ENCODE assay signal across 23 cellular contexts in genomic region chr14:97036096-97036852, GRCh38.
"Had no signal": no experiment of that assay in that cellular context is flagged by ENCODE, and none has a peak within 500 bp of the region (broad histone marks: within the 10 kb centered on the region; RNA-seq: fewer than 3 reads in every experiment).

No MANE protein-coding gene starts in this region.

- H3K9me3 ChIP-seq: SJSA1 had no signal

- H3K36me3 ChIP-seq: brain microvascular endothelial cell, cardiac muscle cell, SJSA1 had no signal

- H3K4me3 ChIP-seq: cardiac muscle cell, SJSA1 had no signal

- H3K4me3 Mint-ChIP-seq: activated CD4-positive, alpha-beta memory T cell treated with anti-CD3 and anti-CD28 coated beads for 36 hours; activated CD4-positive, alpha-beta T cell treated with anti-CD3 and anti-CD28 coated beads, Interleukin-2, amount 10 ng/mL, durations not matched to agents 7 days and 5 days; activated naive CD4-positive, alpha-beta T cell treated with anti-CD3 and anti-CD28 coated beads, Interleukin-2, amount 10 ng/mL, durations not matched to agents 7 days and 5 days; activated naive CD8-positive, alpha-beta T cell treated with anti-CD3 and anti-CD28 coated beads for 36 hours; activated T-cell treated with anti-CD3 and anti-CD28 coated beads, Interleukin-2, amount 50 U/mL, for 72 hours; T-helper 17 cell had no signal

- H3K36me3 Mint-ChIP-seq: activated naive CD4-positive, alpha-beta T cell treated with anti-CD3 and anti-CD28 coated beads, Interleukin-2, amount 10 ng/mL, durations not matched to agents 7 days and 5 days had no signal

- H3K4me1 ChIP-seq: SJSA1 had no signal

- H3K27me3 ChIP-seq: brain microvascular endothelial cell, SJSA1 had no signal

- H3K27ac ChIP-seq: brain microvascular endothelial cell, cardiac muscle cell, SJSA1 had no signal

- DNase-seq: activated CD4-positive, alpha-beta memory T cell treated with anti-CD3 and anti-CD28 coated beads for 36 hours; activated CD4-positive, alpha-beta T cell treated with anti-CD3 and anti-CD28 coated beads, Interleukin-2, amount 10 ng/mL, durations not matched to agents 7 days and 5 days; activated CD4-positive, CD25-positive, alpha-beta regulatory T cell; activated gamma-delta T cell treated with Interleukin-2 at 50 U/mL for 16 hours; activated naive CD4-positive, alpha-beta T cell treated with anti-CD3 and anti-CD28 coated beads, Interleukin-2, amount 10 ng/mL, durations not matched to agents 7 days and 5 days; activated naive CD8-positive, alpha-beta T cell treated with anti-CD3 and anti-CD28 coated beads for 36 hours; activated T-cell treated with anti-CD3 and anti-CD28 coated beads, Interleukin-2, amount 50 U/mL, for 72 hours; brain microvascular endothelial cell; Kasumi-1; KBM-7; NCI-H146; NCI-H1930; NCI-H345; NCI-H510A; NCI-H69; NK-92 treated with Interleukin-12 subunit alpha and Interleukin-12 subunit beta, amount 100 ng/mL, for 24 hours; PC-3; SHP77; T-helper 17 cell; T-helper 9 cell had no signal

- H3K27ac Mint-ChIP-seq: activated CD4-positive, alpha-beta memory T cell treated with anti-CD3 and anti-CD28 coated beads for 36 hours; activated CD4-positive, alpha-beta T cell treated with anti-CD3 and anti-CD28 coated beads, Interleukin-2, amount 10 ng/mL, durations not matched to agents 7 days and 5 days; activated naive CD4-positive, alpha-beta T cell treated with anti-CD3 and anti-CD28 coated beads, Interleukin-2, amount 10 ng/mL, durations not matched to agents 7 days and 5 days; activated naive CD8-positive, alpha-beta T cell treated with anti-CD3 and anti-CD28 coated beads for 36 hours; activated T-cell treated with anti-CD3 and anti-CD28 coated beads, Interleukin-2, amount 50 U/mL, for 72 hours; activated T-helper 2 cell treated with anti-CD3 and anti-CD28 coated beads, Interferon-gamma antibody, Interleukin-2, Interleukin-4, amounts not matched to agents 10 μg/mL and 5 μg/mL and 100 μg/mL, durations not matched to agents 14 hours and 24 hours and 36 hours; T-helper 17 cell had no signal

- ATAC-seq: activated T-cell treated with anti-CD3 and anti-CD28 coated beads, Interleukin-2, amount 50 U/mL, for 72 hours; PC-3; T-helper 17 cell had no signal
